14 cellular contexts compared by ENCODE assay signal in genomic region chr5:51201024-51201423, GRCh38.
"Had no signal": no experiment of that assay in that cellular context is flagged by ENCODE, and none has a peak within 500 bp of the region (broad histone marks: within the 10 kb centered on the region; RNA-seq: fewer than 3 reads in every experiment).

No MANE protein-coding gene starts in this region.

- H3K36me3 ChIP-seq: stomach, thoracic aorta had no signal

- ATAC-seq: esophagus mucosa; left cardiac atrium; naive thymus-derived CD4-positive, alpha-beta T cell had no signal

- H3K27ac ChIP-seq: dorsolateral prefrontal cortex, parathyroid adenoma, stomach, thoracic aorta had no signal

- H3K4me1 ChIP-seq: parathyroid adenoma, stomach had no signal

- H3K4me3 ChIP-seq: dorsolateral prefrontal cortex, stomach, thoracic aorta had no signal

- DNase-seq: activated CD4-positive, alpha-beta memory T cell treated with anti-CD3 and anti-CD28 coated beads for 36 hours; activated gamma-delta T cell; activated T-cell treated with anti-CD3 and anti-CD28 coated beads, Interleukin-2, amount 50 U/mL, for 48 hours; amygdala; immature natural killer cell; left cardiac atrium; naive thymus-derived CD4-positive, alpha-beta T cell; stimulated activated CD4-positive, alpha-beta T cell treated with anti-CD3 and anti-CD28 coated beads, Interleukin-15, amount 100 ng/mL, for 24 hours; stimulated activated CD4-positive, alpha-beta T cell treated with anti-CD3 and anti-CD28 coated beads, Interleukin-4, amount 100 ng/mL, for 24 hours; stomach had no signal

- H3K27me3 ChIP-seq: stomach had no signal

- H3K9me3 ChIP-seq: stomach, thoracic aorta had no signal
